ENCODE assay signal across 1 cellular context in the genomic region with DNA sequence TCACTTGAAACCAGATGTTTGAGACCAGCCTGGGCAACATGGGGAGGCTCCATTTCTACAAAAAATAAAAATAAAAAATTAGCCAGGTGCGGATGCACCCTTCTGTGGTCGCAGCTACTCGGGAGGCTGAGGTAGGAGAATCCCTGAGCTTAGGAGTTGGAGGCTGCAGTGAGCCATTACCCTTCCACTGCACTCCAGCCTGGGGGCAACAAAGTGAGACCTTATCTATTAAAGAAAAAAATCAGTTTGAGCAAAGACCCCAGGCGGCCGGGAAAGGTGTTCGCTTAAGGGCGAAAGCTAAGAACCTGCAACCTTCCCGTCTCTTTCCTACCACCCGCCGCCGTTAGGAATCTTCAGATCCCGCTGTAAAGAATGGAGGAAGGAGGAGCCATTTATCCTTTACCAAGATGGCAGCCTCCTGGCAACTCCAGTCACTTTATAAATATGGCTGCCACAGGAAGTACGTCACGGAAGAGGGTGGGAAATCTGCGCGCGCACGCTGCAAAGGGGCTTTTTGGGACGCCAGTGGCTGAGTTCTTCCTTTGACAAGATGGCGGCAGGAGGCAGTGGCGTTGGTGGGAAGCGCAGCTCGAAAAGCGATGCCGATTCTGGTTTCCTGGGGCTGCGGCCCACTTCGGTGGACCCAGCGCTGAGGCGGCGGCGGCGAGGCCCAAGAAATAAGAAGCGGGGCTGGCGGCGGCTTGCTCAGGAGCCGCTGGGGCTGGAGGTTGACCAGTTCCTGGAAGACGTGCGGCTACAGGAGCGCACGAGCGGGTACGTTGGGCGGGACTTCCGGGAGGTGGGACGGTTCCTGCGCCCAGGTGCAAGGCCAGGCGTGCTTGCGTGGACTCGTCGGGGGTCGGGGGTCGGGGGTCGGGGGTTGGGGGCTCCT.
TF ChIP-seq lines count a peak whose summit lies in the region.

Gene NOP53, plus strand, starts transcription at position 537 of the 892 bp plus-strand sequence. Its CDS starts 14 bp downstream, at position 551.

TF ChIP-seq in HepG2, 621 proteins besides CTCF, POLR2A, EP300 and RAD21 (continued from another document and continues in another):
- peak in 1 of 2 experiments; percentile 53; a peak in 1 of 4 replicates for TF ChIP-seq REST (IDR thresholded peaks at IDR 0.05; ENCODE audit: borderline replicate concordance in 1 of 2, low read depth in 1 of 2, low read length in 2 of 2)
- peak; percentile 54; the same call in 1 of the 2 replicates for TF ChIP-seq ZNF331 (CRISPR knock-in tag; IDR thresholded peaks at IDR 0.05)
- TF ChIP-seq ZSCAN21 (CRISPR knock-in tag; IDR thresholded peaks at IDR 0.05; ENCODE audit: borderline replicate concordance), result 0 out of 2 replicates have a peak, but pooled peaks have one; percentile 27
- no peak for TF ChIP-seq ZNF598 (CRISPR knock-in tag; IDR thresholded peaks at IDR 0.05; ENCODE audit: borderline replicate concordance)
- 0 out of 2 replicates have a peak, but pooled peaks have one; percentile 61 for TF ChIP-seq THAP7 (CRISPR knock-in tag; IDR thresholded peaks at IDR 0.05)
- TF ChIP-seq, protein P1, sequence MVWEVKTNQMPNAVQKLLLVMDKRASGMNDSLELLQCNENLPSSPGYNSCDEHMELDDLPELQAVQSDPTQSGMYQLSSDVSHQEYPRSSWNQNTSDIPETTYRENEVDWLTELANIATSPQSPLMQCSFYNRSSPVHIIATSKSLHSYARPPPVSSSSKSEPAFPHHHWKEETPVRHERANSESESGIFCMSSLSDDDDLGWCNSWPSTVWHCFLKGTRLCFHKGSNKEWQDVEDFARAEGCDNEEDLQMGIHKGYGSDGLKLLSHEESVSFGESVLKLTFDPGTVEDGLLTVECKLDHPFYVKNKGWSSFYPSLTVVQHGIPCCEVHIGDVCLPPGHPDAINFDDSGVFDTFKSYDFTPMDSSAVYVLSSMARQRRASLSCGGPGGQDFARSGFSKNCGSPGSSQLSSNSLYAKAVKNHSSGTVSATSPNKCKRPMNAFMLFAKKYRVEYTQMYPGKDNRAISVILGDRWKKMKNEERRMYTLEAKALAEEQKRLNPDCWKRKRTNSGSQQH (CRISPR knock-in tag; IDR thresholded peaks at IDR 0.05; ENCODE audit: low read depth), result peak; percentile 63; the same call in 1 of the 2 replicates
- TF ChIP-seq SOX5 (CRISPR knock-in tag; IDR thresholded peaks at IDR 0.05; ENCODE audit: borderline replicate concordance), result no peak
- TF ChIP-seq HOXA5 (CRISPR knock-in tag; IDR thresholded peaks at IDR 0.05), result peak; percentile 93
- TF ChIP-seq ZBTB20 (CRISPR knock-in tag; IDR thresholded peaks at IDR 0.05; ENCODE audit: borderline replicate concordance, low read depth), result no peak
- TF ChIP-seq HOXD1 (CRISPR knock-in tag; IDR thresholded peaks at IDR 0.05), result 0 out of 2 replicates have a peak, but pooled peaks have one; percentile 46
- TF ChIP-seq GPBP1L1 (CRISPR knock-in tag; IDR thresholded peaks at IDR 0.05), result no peak
- TF ChIP-seq NFRKB (IDR thresholded peaks at IDR 0.05), result peak; percentile 80
- TF ChIP-seq NR2F1 (CRISPR knock-in tag; IDR thresholded peaks at IDR 0.05), result no peak
- TF ChIP-seq, protein P2, sequence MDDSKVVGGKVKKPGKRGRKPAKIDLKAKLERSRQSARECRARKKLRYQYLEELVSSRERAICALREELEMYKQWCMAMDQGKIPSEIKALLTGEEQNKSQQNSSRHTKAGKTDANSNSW (CRISPR knock-in tag; IDR thresholded peaks at IDR 0.05; ENCODE audit: borderline replicate concordance), result peak; percentile 86; the same call in 1 of the 2 replicates
- no peak for TF ChIP-seq ZNF432 (CRISPR knock-in tag; IDR thresholded peaks at IDR 0.05; ENCODE audit: borderline replicate concordance)
- peak; percentile 56; the same call in 1 of the 2 replicates for TF ChIP-seq NRL (CRISPR knock-in tag; IDR thresholded peaks at IDR 0.05; ENCODE audit: borderline replicate concordance)
- TF ChIP-seq, protein P3, sequence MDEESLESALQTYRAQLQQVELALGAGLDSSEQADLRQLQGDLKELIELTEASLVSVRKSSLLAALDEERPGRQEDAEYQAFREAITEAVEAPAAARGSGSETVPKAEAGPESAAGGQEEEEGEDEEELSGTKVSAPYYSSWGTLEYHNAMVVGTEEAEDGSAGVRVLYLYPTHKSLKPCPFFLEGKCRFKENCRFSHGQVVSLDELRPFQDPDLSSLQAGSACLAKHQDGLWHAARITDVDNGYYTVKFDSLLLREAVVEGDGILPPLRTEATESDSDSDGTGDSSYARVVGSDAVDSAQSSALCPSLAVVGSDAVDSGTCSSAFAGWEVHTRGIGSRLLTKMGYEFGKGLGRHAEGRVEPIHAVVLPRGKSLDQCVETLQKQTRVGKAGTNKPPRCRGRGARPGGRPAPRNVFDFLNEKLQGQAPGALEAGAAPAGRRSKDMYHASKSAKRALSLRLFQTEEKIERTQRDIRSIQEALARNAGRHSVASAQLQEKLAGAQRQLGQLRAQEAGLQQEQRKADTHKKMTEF (CRISPR knock-in tag; IDR thresholded peaks at IDR 0.05), result peak; percentile 63; the same call in 1 of the 2 replicates
- TF ChIP-seq ZSCAN25 (CRISPR knock-in tag; IDR thresholded peaks at IDR 0.05), result no peak
- TF ChIP-seq NCOA1 (CRISPR knock-in tag; IDR thresholded peaks at IDR 0.05), result peak; percentile 54; the same call in 1 of the 2 replicates
- no peak for TF ChIP-seq ZNF775 (CRISPR knock-in tag; IDR thresholded peaks at IDR 0.05; ENCODE audit: borderline replicate concordance)
- TF ChIP-seq NFYC (CRISPR knock-in tag; IDR thresholded peaks at IDR 0.05), result peak; percentile 63
- TF ChIP-seq MAFK (conservative IDR thresholded peaks at IDR 0.05 in 1 of 2, IDR thresholded peaks at IDR 0.05 in 1 of 2; ENCODE audit: low read length in 2 of 2), result no peak
- TF ChIP-seq PRDM10 (CRISPR knock-in tag; IDR thresholded peaks at IDR 0.05; ENCODE audit: low read depth), result peak; percentile 74
- TF ChIP-seq, protein P4, sequence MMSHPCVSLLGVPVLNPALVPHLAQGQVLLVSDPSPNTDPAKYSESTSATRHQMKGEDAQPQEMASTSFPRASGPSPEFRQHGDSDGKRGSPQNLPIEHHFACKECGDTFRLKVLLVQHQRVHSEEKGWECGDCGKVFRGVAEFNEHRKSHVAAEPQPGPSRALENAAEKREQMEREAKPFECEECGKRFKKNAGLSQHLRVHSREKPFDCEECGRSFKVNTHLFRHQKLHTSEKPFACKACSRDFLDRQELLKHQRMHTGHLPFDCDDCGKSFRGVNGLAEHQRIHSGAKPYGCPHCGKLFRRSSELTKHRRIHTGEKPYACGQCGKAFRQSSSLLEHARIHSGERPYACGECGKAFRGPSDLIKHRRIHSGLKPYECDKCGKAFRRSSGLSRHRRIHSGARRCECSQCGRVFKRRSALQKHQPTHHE (CRISPR knock-in tag; IDR thresholded peaks at IDR 0.05; ENCODE audit: borderline replicate concordance), result 0 out of 2 replicates have a peak, but pooled peaks have one; percentile 11
- TF ChIP-seq ZSCAN29 (CRISPR knock-in tag; conservative IDR thresholded peaks at IDR 0.05), result 0 out of 2 replicates have a peak, but pooled peaks have one; percentile 35
- no peak for TF ChIP-seq ZNF619 (CRISPR knock-in tag; IDR thresholded peaks at IDR 0.05)
- TF ChIP-seq FOSL2 (CRISPR knock-in tag; IDR thresholded peaks at IDR 0.05), result peak; percentile 56; the same call in 1 of the 2 replicates
- TF ChIP-seq ZNF501 (CRISPR knock-in tag; IDR thresholded peaks at IDR 0.05), result peak; percentile 81
- TF ChIP-seq ZNF343 (CRISPR knock-in tag; IDR thresholded peaks at IDR 0.05), result 0 out of 2 replicates have a peak, but pooled peaks have one; percentile 36
- TF ChIP-seq ZNF816 (CRISPR knock-in tag; IDR thresholded peaks at IDR 0.05; ENCODE audit: borderline replicate concordance), result 0 out of 2 replicates have a peak, but pooled peaks have one; percentile 59
- TF ChIP-seq ETV6 (CRISPR knock-in tag; conservative IDR thresholded peaks at IDR 0.05), result 0 out of 2 replicates have a peak, but pooled peaks have one; percentile 45
- TF ChIP-seq SUZ12 (IDR thresholded peaks at IDR 0.05; ENCODE audit: low read depth, low read length), result no peak
- no peak for TF ChIP-seq ZNF615 (CRISPR knock-in tag; IDR thresholded peaks at IDR 0.05; ENCODE audit: borderline replicate concordance)
- peak; percentile 28; the same call in 1 of the 2 replicates for TF ChIP-seq TFAP4 (IDR thresholded peaks at IDR 0.05; ENCODE audit: borderline replicate concordance, low read depth)
- no peak for TF ChIP-seq ZNF550 (CRISPR knock-in tag; IDR thresholded peaks at IDR 0.05; ENCODE audit: borderline replicate concordance)
- no peak for TF ChIP-seq TCF12 (IDR thresholded peaks at IDR 0.05)
- TF ChIP-seq TCF12 (CRISPR knock-in tag; IDR thresholded peaks at IDR 0.05), result peak; percentile 50; the same call in 1 of the 2 replicates
- peak; percentile 75; the same call in 1 of the 2 replicates for TF ChIP-seq REPIN1 (CRISPR knock-in tag; IDR thresholded peaks at IDR 0.05; ENCODE audit: borderline replicate concordance, low read depth)
- no peak for TF ChIP-seq HOXA9 (CRISPR knock-in tag; IDR thresholded peaks at IDR 0.05; ENCODE audit: borderline replicate concordance)
- peak; percentile 60 for TF ChIP-seq GABPA (IDR thresholded peaks at IDR 0.05; ENCODE audit: low read depth, low read length)
- peak; percentile 96 for TF ChIP-seq GABPA (CRISPR knock-in tag; IDR thresholded peaks at IDR 0.05; ENCODE audit: low read depth)
- peak; percentile 53 for TF ChIP-seq RXRB (CRISPR knock-in tag; IDR thresholded peaks at IDR 0.05; ENCODE audit: borderline replicate concordance)
- peak; percentile 78 for TF ChIP-seq ZNF883 (CRISPR knock-in tag; IDR thresholded peaks at IDR 0.05; ENCODE audit: not compliant biosample characterization)
